Comparison of ENCODE assay signal across 1 cellular context in the genomic region with DNA sequence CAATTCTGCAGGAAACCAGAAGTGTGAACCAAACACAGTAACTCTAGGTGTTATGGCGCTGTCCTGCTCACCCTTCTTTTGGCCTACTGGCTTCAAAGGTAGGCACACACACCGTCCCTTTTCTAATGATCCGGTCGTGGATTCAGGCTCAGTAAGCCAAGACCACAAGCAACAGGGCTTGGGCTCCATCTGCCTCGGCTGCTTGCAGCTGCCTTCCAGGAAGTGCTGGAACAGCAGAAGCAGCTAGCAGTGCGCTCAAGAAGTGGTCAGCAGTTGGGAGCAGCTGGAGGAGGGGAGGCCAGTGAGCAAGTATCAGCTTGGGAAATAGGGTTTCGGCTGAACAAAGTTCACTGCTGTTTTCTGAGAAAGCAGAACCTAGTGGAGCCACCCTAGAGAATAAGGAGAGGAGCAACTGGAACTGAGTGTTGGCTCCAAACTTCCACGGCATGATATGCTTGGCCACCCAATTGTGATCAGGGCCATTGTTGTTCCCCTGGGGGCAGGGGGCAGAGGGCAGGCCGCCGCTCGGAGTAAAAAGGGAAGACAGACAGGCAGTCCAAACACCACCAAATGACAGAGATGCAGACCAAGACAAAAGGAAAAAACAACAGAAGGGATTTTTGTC.
TF ChIP-seq lines count a peak whose summit lies in the region.

No MANE protein-coding gene starts in this region.

TF ChIP-seq in K562, 482 proteins besides CTCF, POLR2A, EP300 and RAD21 (continued from another document and continues in another):
- TF ChIP-seq, protein P1, sequence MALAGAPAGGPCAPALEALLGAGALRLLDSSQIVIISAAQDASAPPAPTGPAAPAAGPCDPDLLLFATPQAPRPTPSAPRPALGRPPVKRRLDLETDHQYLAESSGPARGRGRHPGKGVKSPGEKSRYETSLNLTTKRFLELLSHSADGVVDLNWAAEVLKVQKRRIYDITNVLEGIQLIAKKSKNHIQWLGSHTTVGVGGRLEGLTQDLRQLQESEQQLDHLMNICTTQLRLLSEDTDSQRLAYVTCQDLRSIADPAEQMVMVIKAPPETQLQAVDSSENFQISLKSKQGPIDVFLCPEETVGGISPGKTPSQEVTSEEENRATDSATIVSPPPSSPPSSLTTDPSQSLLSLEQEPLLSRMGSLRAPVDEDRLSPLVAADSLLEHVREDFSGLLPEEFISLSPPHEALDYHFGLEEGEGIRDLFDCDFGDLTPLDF (CRISPR knock-in tag; IDR thresholded peaks at IDR 0.05) = no peak
- TF ChIP-seq ARID2 (IDR thresholded peaks at IDR 0.05) (no peak), CBX2 (IDR thresholded peaks at IDR 0.05; ENCODE audit: insufficient read depth, low read length, poor library complexity, severe bottlenecking) (no peak), ZNF445 (CRISPR knock-in tag; IDR thresholded peaks at IDR 0.05; ENCODE audit: low read depth) (no peak), EZH2 (IDR thresholded peaks at IDR 0.05; ENCODE audit: borderline replicate concordance, low read depth, low read length) (no peak), TFAM (CRISPR knock-in tag; conservative IDR thresholded peaks at IDR 0.05) (no peak), NONO (IDR thresholded peaks at IDR 0.05; ENCODE audit: low read depth in 2 of 2, low read length in 1 of 2) (no peak), MAFK (IDR thresholded peaks at IDR 0.05; ENCODE audit: low read length) (no peak), ZNF274 (IDR thresholded peaks at IDR 0.05; ENCODE audit: borderline replicate concordance, low read depth, low read length) (no peak), ZNF217 (CRISPR knock-in tag; IDR thresholded peaks at IDR 0.05) (no peak), MXI1 (IDR thresholded peaks at IDR 0.05; ENCODE audit: low read depth, low read length) (no peak), NFIC (IDR thresholded peaks at IDR 0.05) (no peak), SAP30 (IDR thresholded peaks at IDR 0.05; ENCODE audit: borderline replicate concordance, insufficient read depth, low read depth, low read length, poor library complexity, severe bottlenecking) (no peak), SP2 (IDR thresholded peaks at IDR 0.05; ENCODE audit: extremely low read depth, low read depth, low read length, poor library complexity, severe bottlenecking) (no peak), MTA3 (IDR thresholded peaks at IDR 0.05; ENCODE audit: borderline replicate concordance) (0 out of 2 replicates have a peak, but pooled peaks have one; percentile 30), MYNN (IDR thresholded peaks at IDR 0.05) (no peak), MYNN (CRISPR knock-in tag; IDR thresholded peaks at IDR 0.05) (no peak), TARDBP (IDR thresholded peaks at IDR 0.05) (no peak), ASH1L (IDR thresholded peaks at IDR 0.05; ENCODE audit: borderline replicate concordance, low read depth, partially characterized antibody) (no peak), CBX3 (IDR thresholded peaks at IDR 0.05; ENCODE audit: borderline replicate concordance in 1 of 2, low read length in 2 of 2) (no peak), ZNF384 (IDR thresholded peaks at IDR 0.05; ENCODE audit: low read depth, low read length) (no peak), SIRT6 (IDR thresholded peaks at IDR 0.05; ENCODE audit: low read depth, low read length) (no peak), CBX1 (IDR thresholded peaks at IDR 0.05; ENCODE audit: low read depth) (no peak), ZNF3 (CRISPR knock-in tag; IDR thresholded peaks at IDR 0.05) (no peak), ZNF75A (CRISPR knock-in tag; IDR thresholded peaks at IDR 0.05) (no peak), TRIM24 (IDR thresholded peaks at IDR 0.05) (no peak), NCOA1 (IDR thresholded peaks at IDR 0.05; ENCODE audit: low read depth) (no peak)
- TF ChIP-seq, protein P2, sequence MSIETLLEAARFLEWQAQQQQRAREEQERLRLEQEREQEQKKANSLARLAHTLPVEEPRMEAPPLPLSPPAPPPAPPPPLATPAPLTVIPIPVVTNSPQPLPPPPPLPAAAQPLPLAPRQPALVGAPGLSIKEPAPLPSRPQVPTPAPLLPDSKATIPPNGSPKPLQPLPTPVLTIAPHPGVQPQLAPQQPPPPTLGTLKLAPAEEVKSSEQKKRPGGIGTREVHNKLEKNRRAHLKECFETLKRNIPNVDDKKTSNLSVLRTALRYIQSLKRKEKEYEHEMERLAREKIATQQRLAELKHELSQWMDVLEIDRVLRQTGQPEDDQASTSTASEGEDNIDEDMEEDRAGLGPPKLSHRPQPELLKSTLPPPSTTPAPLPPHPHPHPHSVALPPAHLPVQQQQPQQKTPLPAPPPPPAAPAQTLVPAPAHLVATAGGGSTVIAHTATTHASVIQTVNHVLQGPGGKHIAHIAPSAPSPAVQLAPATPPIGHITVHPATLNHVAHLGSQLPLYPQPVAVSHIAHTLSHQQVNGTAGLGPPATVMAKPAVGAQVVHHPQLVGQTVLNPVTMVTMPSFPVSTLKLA (conservative IDR thresholded peaks at IDR 0.05) = no peak
- TF ChIP-seq, protein P3, sequence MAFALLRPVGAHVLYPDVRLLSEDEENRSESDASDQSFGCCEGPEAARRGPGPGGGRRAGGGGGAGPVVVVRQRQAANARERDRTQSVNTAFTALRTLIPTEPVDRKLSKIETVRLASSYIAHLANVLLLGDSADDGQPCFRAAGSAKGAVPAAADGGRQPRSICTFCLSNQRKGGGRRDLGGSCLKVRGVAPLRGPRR (CRISPR knock-in tag; IDR thresholded peaks at IDR 0.05) = no peak
- TF ChIP-seq, protein P4, sequence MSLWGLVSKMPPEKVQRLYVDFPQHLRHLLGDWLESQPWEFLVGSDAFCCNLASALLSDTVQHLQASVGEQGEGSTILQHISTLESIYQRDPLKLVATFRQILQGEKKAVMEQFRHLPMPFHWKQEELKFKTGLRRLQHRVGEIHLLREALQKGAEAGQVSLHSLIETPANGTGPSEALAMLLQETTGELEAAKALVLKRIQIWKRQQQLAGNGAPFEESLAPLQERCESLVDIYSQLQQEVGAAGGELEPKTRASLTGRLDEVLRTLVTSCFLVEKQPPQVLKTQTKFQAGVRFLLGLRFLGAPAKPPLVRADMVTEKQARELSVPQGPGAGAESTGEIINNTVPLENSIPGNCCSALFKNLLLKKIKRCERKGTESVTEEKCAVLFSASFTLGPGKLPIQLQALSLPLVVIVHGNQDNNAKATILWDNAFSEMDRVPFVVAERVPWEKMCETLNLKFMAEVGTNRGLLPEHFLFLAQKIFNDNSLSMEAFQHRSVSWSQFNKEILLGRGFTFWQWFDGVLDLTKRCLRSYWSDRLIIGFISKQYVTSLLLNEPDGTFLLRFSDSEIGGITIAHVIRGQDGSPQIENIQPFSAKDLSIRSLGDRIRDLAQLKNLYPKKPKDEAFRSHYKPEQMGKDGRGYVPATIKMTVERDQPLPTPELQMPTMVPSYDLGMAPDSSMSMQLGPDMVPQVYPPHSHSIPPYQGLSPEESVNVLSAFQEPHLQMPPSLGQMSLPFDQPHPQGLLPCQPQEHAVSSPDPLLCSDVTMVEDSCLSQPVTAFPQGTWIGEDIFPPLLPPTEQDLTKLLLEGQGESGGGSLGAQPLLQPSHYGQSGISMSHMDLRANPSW (CRISPR knock-in tag; IDR thresholded peaks at IDR 0.05) = no peak
- TF ChIP-seq, protein P5, sequence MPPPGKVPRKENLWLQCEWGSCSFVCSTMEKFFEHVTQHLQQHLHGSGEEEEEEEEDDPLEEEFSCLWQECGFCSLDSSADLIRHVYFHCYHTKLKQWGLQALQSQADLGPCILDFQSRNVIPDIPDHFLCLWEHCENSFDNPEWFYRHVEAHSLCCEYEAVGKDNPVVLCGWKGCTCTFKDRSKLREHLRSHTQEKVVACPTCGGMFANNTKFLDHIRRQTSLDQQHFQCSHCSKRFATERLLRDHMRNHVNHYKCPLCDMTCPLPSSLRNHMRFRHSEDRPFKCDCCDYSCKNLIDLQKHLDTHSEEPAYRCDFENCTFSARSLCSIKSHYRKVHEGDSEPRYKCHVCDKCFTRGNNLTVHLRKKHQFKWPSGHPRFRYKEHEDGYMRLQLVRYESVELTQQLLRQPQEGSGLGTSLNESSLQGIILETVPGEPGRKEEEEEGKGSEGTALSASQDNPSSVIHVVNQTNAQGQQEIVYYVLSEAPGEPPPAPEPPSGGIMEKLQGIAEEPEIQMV (tag; conservative IDR thresholded peaks at IDR 0.05; ENCODE audit: low read depth) = no peak
- TF ChIP-seq, protein P6, sequence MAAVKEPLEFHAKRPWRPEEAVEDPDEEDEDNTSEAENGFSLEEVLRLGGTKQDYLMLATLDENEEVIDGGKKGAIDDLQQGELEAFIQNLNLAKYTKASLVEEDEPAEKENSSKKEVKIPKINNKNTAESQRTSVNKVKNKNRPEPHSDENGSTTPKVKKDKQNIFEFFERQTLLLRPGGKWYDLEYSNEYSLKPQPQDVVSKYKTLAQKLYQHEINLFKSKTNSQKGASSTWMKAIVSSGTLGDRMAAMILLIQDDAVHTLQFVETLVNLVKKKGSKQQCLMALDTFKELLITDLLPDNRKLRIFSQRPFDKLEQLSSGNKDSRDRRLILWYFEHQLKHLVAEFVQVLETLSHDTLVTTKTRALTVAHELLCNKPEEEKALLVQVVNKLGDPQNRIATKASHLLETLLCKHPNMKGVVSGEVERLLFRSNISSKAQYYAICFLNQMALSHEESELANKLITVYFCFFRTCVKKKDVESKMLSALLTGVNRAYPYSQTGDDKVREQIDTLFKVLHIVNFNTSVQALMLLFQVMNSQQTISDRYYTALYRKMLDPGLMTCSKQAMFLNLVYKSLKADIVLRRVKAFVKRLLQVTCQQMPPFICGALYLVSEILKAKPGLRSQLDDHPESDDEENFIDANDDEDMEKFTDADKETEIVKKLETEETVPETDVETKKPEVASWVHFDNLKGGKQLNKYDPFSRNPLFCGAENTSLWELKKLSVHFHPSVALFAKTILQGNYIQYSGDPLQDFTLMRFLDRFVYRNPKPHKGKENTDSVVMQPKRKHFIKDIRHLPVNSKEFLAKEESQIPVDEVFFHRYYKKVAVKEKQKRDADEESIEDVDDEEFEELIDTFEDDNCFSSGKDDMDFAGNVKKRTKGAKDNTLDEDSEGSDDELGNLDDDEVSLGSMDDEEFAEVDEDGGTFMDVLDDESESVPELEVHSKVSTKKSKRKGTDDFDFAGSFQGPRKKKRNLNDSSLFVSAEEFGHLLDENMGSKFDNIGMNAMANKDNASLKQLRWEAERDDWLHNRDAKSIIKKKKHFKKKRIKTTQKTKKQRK (IDR thresholded peaks at IDR 0.05; ENCODE audit: borderline replicate concordance, low read depth, low read length) = no peak
- TF ChIP-seq, protein P7, sequence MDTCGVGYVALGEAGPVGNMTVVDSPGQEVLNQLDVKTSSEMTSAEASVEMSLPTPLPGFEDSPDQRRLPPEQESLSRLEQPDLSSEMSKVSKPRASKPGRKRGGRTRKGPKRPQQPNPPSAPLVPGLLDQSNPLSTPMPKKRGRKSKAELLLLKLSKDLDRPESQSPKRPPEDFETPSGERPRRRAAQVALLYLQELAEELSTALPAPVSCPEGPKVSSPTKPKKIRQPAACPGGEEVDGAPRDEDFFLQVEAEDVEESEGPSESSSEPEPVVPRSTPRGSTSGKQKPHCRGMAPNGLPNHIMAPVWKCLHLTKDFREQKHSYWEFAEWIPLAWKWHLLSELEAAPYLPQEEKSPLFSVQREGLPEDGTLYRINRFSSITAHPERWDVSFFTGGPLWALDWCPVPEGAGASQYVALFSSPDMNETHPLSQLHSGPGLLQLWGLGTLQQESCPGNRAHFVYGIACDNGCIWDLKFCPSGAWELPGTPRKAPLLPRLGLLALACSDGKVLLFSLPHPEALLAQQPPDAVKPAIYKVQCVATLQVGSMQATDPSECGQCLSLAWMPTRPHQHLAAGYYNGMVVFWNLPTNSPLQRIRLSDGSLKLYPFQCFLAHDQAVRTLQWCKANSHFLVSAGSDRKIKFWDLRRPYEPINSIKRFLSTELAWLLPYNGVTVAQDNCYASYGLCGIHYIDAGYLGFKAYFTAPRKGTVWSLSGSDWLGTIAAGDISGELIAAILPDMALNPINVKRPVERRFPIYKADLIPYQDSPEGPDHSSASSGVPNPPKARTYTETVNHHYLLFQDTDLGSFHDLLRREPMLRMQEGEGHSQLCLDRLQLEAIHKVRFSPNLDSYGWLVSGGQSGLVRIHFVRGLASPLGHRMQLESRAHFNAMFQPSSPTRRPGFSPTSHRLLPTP (IDR thresholded peaks at IDR 0.05; ENCODE audit: borderline replicate concordance, extremely low read depth, insufficient read length) = no peak
- TF ChIP-seq, protein P8, sequence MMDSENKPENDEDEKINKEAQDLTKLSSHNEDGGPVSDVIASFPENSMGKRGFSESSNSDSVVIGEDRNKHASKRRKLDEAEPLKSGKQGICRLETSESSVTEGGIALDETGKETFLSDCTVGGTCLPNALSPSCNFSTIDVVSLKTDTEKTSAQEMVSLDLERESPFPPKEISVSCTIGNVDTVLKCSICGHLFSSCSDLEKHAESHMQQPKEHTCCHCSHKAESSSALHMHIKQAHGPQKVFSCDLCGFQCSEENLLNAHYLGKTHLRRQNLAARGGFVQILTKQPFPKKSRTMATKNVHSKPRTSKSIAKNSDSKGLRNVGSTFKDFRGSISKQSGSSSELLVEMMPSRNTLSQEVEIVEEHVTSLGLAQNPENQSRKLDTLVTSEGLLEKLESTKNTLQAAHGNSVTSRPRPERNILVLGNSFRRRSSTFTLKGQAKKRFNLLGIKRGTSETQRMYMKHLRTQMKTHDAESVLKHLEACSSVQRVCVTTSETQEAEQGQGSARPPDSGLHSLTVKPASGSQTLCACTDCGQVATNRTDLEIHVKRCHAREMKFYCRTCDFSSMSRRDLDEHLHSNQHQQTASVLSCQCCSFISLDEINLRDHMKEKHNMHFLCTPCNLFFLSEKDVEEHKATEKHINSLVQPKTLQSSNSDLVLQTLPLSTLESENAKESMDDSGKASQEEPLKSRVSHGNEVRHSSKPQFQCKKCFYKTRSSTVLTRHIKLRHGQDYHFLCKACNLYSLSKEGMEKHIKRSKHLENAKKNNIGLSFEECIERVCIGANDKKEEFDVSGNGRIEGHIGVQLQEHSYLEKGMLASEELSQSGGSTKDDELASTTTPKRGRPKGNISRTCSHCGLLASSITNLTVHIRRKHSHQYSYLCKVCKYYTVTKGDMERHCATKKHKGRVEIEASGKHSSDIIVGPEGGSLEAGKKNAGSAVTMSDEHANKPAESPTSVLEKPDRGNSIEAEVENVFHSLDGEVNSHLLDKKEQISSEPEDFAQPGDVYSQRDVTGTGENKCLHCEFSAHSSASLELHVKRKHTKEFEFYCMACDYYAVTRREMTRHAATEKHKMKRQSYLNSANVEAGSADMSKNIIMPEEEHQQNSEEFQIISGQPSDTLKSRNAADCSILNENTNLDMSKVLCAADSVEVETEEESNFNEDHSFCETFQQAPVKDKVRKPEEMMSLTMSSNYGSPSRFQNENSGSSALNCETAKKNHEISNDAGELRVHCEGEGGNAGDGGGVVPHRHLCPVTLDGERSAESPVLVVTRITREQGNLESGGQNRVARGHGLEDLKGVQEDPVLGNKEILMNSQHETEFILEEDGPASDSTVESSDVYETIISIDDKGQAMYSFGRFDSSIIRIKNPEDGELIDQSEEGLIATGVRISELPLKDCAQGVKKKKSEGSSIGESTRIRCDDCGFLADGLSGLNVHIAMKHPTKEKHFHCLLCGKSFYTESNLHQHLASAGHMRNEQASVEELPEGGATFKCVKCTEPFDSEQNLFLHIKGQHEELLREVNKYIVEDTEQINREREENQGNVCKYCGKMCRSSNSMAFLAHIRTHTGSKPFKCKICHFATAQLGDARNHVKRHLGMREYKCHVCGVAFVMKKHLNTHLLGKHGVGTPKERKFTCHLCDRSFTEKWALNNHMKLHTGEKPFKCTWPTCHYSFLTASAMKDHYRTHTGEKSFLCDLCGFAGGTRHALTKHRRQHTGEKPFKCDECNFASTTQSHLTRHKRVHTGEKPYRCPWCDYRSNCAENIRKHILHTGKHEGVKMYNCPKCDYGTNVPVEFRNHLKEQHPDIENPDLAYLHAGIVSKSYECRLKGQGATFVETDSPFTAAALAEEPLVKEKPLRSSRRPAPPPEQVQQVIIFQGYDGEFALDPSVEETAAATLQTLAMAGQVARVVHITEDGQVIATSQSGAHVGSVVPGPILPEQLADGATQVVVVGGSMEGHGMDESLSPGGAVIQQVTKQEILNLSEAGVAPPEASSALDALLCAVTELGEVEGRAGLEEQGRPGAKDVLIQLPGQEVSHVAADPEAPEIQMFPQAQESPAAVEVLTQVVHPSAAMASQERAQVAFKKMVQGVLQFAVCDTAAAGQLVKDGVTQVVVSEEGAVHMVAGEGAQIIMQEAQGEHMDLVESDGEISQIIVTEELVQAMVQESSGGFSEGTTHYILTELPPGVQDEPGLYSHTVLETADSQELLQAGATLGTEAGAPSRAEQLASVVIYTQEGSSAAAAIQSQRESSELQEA (IDR thresholded peaks at IDR 0.05; ENCODE audit: low read depth) = no peak
